8 cellular contexts compared by ENCODE assay signal in genomic region chrX:135985123-135985973, GRCh38. TPM values are rescaled to one million over a fixed set of nuclear protein-coding genes. Genes with fewer than 3 reads are reported as not detected.
DNase-seq lines count a peak whose midpoint lies in the region; ATAC-seq and TF ChIP-seq lines count a peak whose summit lies in the region.

Gene SLC9A6 (plus strand): TSS chrX:135985435. CDS start chrX:135985659, 224 bp downstream.

- H3K9me3 Mint-ChIP-seq in IgD-negative memory B cell, result no peaks in the 10 kb centered on the region
- peaks cover 5% of the 10 kb centered on the region for H3K9me3 Mint-ChIP-seq in neural crest cell

- H3K4me3 Mint-ChIP-seq in IgD-negative memory B cell (peak within 1 kb of the TSS; percentile 87 to 96 (median 92)), neural crest cell (peak within 1 kb of the TSS; percentile 90)

- H3K36me3 ChIP-seq in subcutaneous abdominal adipose tissue (ENCODE audit: control insufficient read depth in 5 of 5, insufficient read depth in 5 of 5, low read length in 5 of 5), result no peaks in the 10 kb centered on the region

- H3K36me3 Mint-ChIP-seq in IgD-negative memory B cell (peaks cover 2% of the 10 kb centered on the region), neural crest cell (ENCODE audit: low read depth) (no peaks in the 10 kb centered on the region)

- peaks cover 17 to 31% (median 23%) of the 10 kb centered on the region in 3 donors for H3K4me1 Mint-ChIP-seq in IgD-negative memory B cell
- H3K4me1 Mint-ChIP-seq in neural crest cell, result peaks cover 28% of the 10 kb centered on the region

- H3K4me1 ChIP-seq in foreskin keratinocyte, result no peaks in the 10 kb centered on the region
- H3K4me1 ChIP-seq in subcutaneous abdominal adipose tissue (ENCODE audit: control insufficient read depth in 5 of 5, insufficient read depth in 5 of 5, low read length in 5 of 5), result peaks cover 2 to 23% (median 15%) of the 10 kb centered on the region in 5 donors

- TF ChIP-seq CTCF in foreskin keratinocyte (conservative IDR thresholded peaks at IDR 0.05) (no peak), neural crest cell (conservative IDR thresholded peaks at IDR 0.05) (no peak)

- no peaks in the 10 kb centered on the region for H3K9me3 ChIP-seq in subcutaneous abdominal adipose tissue (ENCODE audit: control insufficient read depth in 5 of 5, low read length in 5 of 5)

- H3K27ac ChIP-seq in foreskin keratinocyte (peak within 1 kb of the TSS; percentile 66), subcutaneous abdominal adipose tissue (ENCODE audit: low read depth, low read length) (peak within 1 kb of the TSS; percentile 15)

- peak within 1 kb of the TSS; percentile 81 to 84 (median 83) for H3K4me3 ChIP-seq in subcutaneous abdominal adipose tissue (ENCODE audit: low read depth in 1 of 5, low read length in 5 of 5)

- peak within 1 kb of the TSS; percentile 7 to 81 (median 72) for H3K9ac ChIP-seq in subcutaneous abdominal adipose tissue (ENCODE audit: low read length in 5 of 5)

- ATAC-seq in GM21515 (IDR thresholded peaks at IDR 0.05; ENCODE audit: unreplicated experiment), result peak; percentile 93
- peak; percentile 90 for ATAC-seq in foreskin keratinocyte

- H3K27me3 Mint-ChIP-seq in IgD-negative memory B cell, result no peaks in the 10 kb centered on the region
- no peaks in the 10 kb centered on the region for H3K27me3 Mint-ChIP-seq in neural crest cell (ENCODE audit: low read depth)

- H3K27me3 ChIP-seq in foreskin keratinocyte, result no peaks in the 10 kb centered on the region
- no peaks in the 10 kb centered on the region for H3K27me3 ChIP-seq in subcutaneous abdominal adipose tissue (ENCODE audit: control insufficient read depth in 5 of 5, insufficient read depth in 4 of 5, low read length in 5 of 5)

- DNase-seq in DMS53 (lab: John Stamatoyannopoulos, UW) (peak; percentile 88), RKO (ENCODE audit: low spot score) (peak; percentile 62), foreskin keratinocyte (peak in 1 of 2 donors; percentile 26), neural crest cell (ENCODE audit: low read depth, low spot score) (peak; percentile 43)
- peak; percentile 91 for DNase-seq in activated effector memory CD4-positive, alpha-beta T cell treated with anti-CD3 and anti-CD28 coated beads, Interleukin-2, amount 50 U/mL, for 16 hours

- H3K27ac Mint-ChIP-seq in IgD-negative memory B cell (peak within 1 kb of the TSS; percentile 78 to 82 (median 82)), neural crest cell (ENCODE audit: unreplicated experiment) (peak within 1 kb of the TSS; percentile 29)

RNA-seq across cellular contexts. Expression of gene SLC9A6, which starts in this region (rescaled TPM):
- polyA plus RNA-seq in IgD-negative memory B cell, result 9.4 TPM
- 15.3 and 17.0 TPM in 2 replicates for total RNA-seq in foreskin keratinocyte
- 5.6 and 7.1 TPM in 2 replicates for polyA plus RNA-seq in foreskin keratinocyte
- total RNA-seq in neural crest cell, result 18.5 and 19.0 TPM in 2 replicates
